Comparison of ENCODE assay signal across 10 cellular contexts in the genomic region with DNA sequence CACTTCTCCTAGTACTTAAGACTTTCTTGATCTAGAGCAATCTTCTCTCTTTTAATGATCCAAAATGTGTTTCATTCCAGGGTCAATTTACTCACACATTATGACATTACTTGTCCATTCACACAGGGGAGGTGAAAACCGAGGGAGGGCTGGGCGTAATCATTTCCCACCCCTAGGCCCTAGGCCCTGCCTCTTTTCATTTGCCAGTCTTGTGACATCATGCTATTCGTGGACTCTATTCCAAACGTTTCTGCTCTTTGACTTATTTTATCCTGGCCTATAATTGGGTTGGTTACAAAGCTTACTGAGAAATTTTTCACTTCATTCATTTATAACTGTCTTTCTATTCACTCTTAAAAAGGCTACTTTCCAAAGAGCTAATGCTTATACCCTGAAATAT. TPM values are rescaled to one million over a fixed set of nuclear protein-coding genes. Genes with fewer than 3 reads are reported as not detected.
DNase-seq lines count a peak whose midpoint lies in the region; ATAC-seq, FAIRE-seq and TF ChIP-seq lines count a peak whose summit lies in the region.
"Had no signal": no experiment of that assay in that cellular context is flagged by ENCODE, and none has a peak within 500 bp of the region (broad histone marks: within the 10 kb centered on the region; RNA-seq: fewer than 3 reads in every experiment).

No MANE protein-coding gene starts in this region.

- H3K4me1 ChIP-seq in K562 (replicated peaks in 1 of 2; ENCODE audit: control insufficient read depth in 2 of 2, insufficient read depth in 2 of 2, low read length in 2 of 2): peaks cover 20 to 25% of the 10 kb centered on the region in 2 experiments
- peaks cover 0 to 49% (median 40%) of the 10 kb centered on the region in 4 donors for H3K4me1 ChIP-seq in sigmoid colon

- peak overlapping the region; percentile 98 for H3K4me2 ChIP-seq in K562 (ENCODE audit: insufficient read depth, low read length)

- H3K9ac ChIP-seq in K562 (ENCODE audit: insufficient read depth in 1 of 2, low read depth in 2 of 2, low read length in 2 of 2): peak overlapping the region in 1 of 2 experiments; percentile 97; a peak in 3 of 4 replicates

- DNase-seq in NOMO-1 treated with DMSO at 0.1 percent for 48 hours (lab: John Stamatoyannopoulos, UW; ENCODE audit: unreplicated experiment) (peak; percentile 95), K562 (ENCODE audit: extremely low read depth in 1 of 4, low spot score in 3 of 4) (peak in 2 of 4 experiments; percentile 51 to 54), sigmoid colon (peak; percentile 24), G401 (ENCODE audit: low spot score) (no peak), NCI-H526 (lab: John Stamatoyannopoulos, UW) (no peak)
- DNase-seq: Right ventricle myocardium superior had no signal

- no peak for TF ChIP-seq RAD21 in K562 (CRISPR knock-in tag; conservative IDR thresholded peaks at IDR 0.05 in 1 of 2, IDR thresholded peaks at IDR 0.05 in 1 of 2)

- 15% methylated on average over 4 of the region's 4 CpGs for WGBS in K562 (ENCODE audit: insufficient coverage, low coverage, missing lambda C conversion rate)
- 28 to 44% methylated on average over 4 of the region's 4 CpGs for WGBS in sigmoid colon, 2 donors

- peaks cover 74% of the 10 kb centered on the region for H3K79me2 ChIP-seq in K562 (ENCODE audit: control insufficient read depth, insufficient read depth, low read length)

- FAIRE-seq in K562 (lab: Jason Lieb, UNC): peak; percentile 44
- FAIRE-seq: islet of Langerhans had no signal

- TF ChIP-seq EP300 in K562 (IDR thresholded peaks at IDR 0.05; ENCODE audit: low read length) (no peak), sigmoid colon (IDR thresholded peaks at IDR 0.05) (no peak)

- intact Hi-C loops in K562 (cut with micrococcal nuclease) (loop anchor here (10.0 kb wide), 1 partner anchor 131 kb away; no protein-coding TSS in a partner anchor), sigmoid colon (cut with DNase I) (no loop called here)

- no peaks in the 10 kb centered on the region for H4K20me1 ChIP-seq in K562 (replicated peaks; ENCODE audit: control insufficient read depth, insufficient read depth, low read length)

- in situ Hi-C loops in K562 (cut with MboI) (no loop called here), G401 (cut with HindIII; ENCODE audit: low sequenced_read_pairs) (no loop called here)

- peak overlapping the region; percentile 88 for H3K4me3 ChIP-seq in K562
- no peak overlapping the region for H3K4me3 ChIP-seq in sigmoid colon

- TF ChIP-seq CTCF in K562 (IDR thresholded peaks at IDR 0.05 in 2 of 3, conservative IDR thresholded peaks at IDR 0.05 in 1 of 3; ENCODE audit: insufficient read depth in 2 of 3, low read depth in 1 of 3, low read length in 3 of 3) (no peak), sigmoid colon (IDR thresholded peaks at IDR 0.05) (no peak)

- peak; percentile 19 for ATAC-seq in GM19328 (IDR thresholded peaks at IDR 0.05; ENCODE audit: unreplicated experiment)
- peak; percentile 68 for ATAC-seq in K562
- no peak for ATAC-seq in HG02759 (IDR thresholded peaks at IDR 0.05; ENCODE audit: unreplicated experiment)
- ATAC-seq in HG02938 (IDR thresholded peaks at IDR 0.05; ENCODE audit: unreplicated experiment): no peak

- H3K27me3 ChIP-seq in K562 (ENCODE audit: control insufficient read depth in 2 of 2, insufficient read depth in 2 of 2, low read length in 2 of 2) (no peaks in the 10 kb centered on the region), sigmoid colon (no peaks in the 10 kb centered on the region)

- CTCF ChIA-PET in K562 (lab: Yijun Ruan, JAX; ENCODE audit: low intra/inter-chr PET ratio): interaction anchor here (0.6 kb wide), 1 partner anchor 86 kb away, joined by 8 read pairs; no protein-coding TSS in a partner anchor

- peaks cover 6% of the 10 kb centered on the region for H3K9me1 ChIP-seq in K562 (ENCODE audit: control insufficient read depth, insufficient read depth, low read length)

- TF ChIP-seq POLR2A in K562 (conservative IDR thresholded peaks at IDR 0.05): no peak
- no peak for TF ChIP-seq POLR2A in sigmoid colon (IDR thresholded peaks at IDR 0.05)

- peaks cover 52% of the 10 kb centered on the region for H3K36me3 ChIP-seq in K562 (ENCODE audit: control insufficient read depth, insufficient read depth, low read length)
- peaks cover 0 to 36% (median 0%) of the 10 kb centered on the region in 4 donors for H3K36me3 ChIP-seq in sigmoid colon

- no TSS peak for BruUV-seq in K562 (replicated peaks; lab: Mats Ljungman, UMichigan)

- H3K27ac ChIP-seq in K562 (ENCODE audit: extremely low read depth, low read depth, low read length) (peak overlapping the region; percentile 98; the same call in 2 of the 3 replicates), sigmoid colon (no peak overlapping the region)

- H3K9me3 ChIP-seq in K562 (replicated peaks; ENCODE audit: control insufficient read depth, insufficient read depth, low read depth, low read length): no peaks in the 10 kb centered on the region
- no peaks in the 10 kb centered on the region for H3K9me3 ChIP-seq in sigmoid colon

- H2AFZ ChIP-seq in K562 (ENCODE audit: low read depth, low read length): no peak overlapping the region

- POLR2A ChIA-PET in K562 (lab: Yijun Ruan, JAX): interaction anchor here (2.3 kb wide), 1 partner anchor 55 kb away, joined by 6 read pairs; a partner anchor contains a TSS

TF ChIP-seq in K562, 482 proteins besides CTCF, POLR2A, EP300 and RAD21:
- TF ChIP-seq ATF1 (CRISPR knock-in tag; IDR thresholded peaks at IDR 0.05): no peak
- TF ChIP-seq ATF1 (tag; IDR thresholded peaks at IDR 0.05): peak; percentile 34; the same call in 1 of the 2 replicates
- TF ChIP-seq MYNN (IDR thresholded peaks at IDR 0.05): no peak
- TF ChIP-seq MYNN (CRISPR knock-in tag; IDR thresholded peaks at IDR 0.05): no peak

RNA-seq across cellular contexts. Expression of a gene that starts 2.4 kb away (rescaled TPM):
- total RNA-seq in K562 (2011; cell fraction: chromatin; rRNA removed; ENCODE audit: low replicate concordance): 36.9 and 67.4 TPM in 2 replicates
- 27.3 and 27.6 TPM in 2 replicates for total RNA-seq in K562 (2011; cell fraction: nucleolus; rRNA removed)
- total RNA-seq in K562 (2011; cell fraction: nucleoplasm; rRNA removed): 38.6 and 45.7 TPM in 2 replicates
- total RNA-seq in K562 (2014; rRNA removed): 17.3 and 20.9 TPM in 2 replicates
- total RNA-seq in K562 (2014; rRNA removed; fragmentation: Illumina TruSeq; extraction: Trizol): 32.5 and 35.7 TPM in 2 replicates
- total RNA-seq in K562 (2015; rRNA removed; fragmentation: Illumina TruSeq; extraction: Trizol): 29.6 and 30.8 TPM in 2 replicates
- total RNA-seq in K562 (2021): 38.2 and 42.7 TPM in 2 replicates
- polyA plus RNA-seq in K562 (2011; rRNA removed): 59.6 and 67.8 TPM in 2 replicates
- 38.6 and 51.2 TPM in 2 replicates for polyA plus RNA-seq in K562 (2011; cell fraction: cytosol; rRNA removed)
- polyA plus RNA-seq in K562 (2011; cell fraction: nucleus; rRNA removed): 32.6 and 35.4 TPM in 2 replicates
- 26.1 and 26.8 TPM in 2 replicates for polyA plus RNA-seq in K562 (2012)
- polyA plus RNA-seq in K562 (2014; fragmentation: Illumina TruSeq; extraction: Trizol): 48.6 and 52.8 TPM in 2 replicates
- polyA plus RNA-seq in K562 (2014; fragmentation: Nextera tagmentation; extraction: Ambion mirVana): 10 to 100 TPM; 10.9 to 11.6 TPM
- polyA plus RNA-seq in K562 (2014; rRNA removed): 29.9 and 32.2 TPM in 2 replicates
- 89.8 and 96.2 TPM in 2 replicates for polyA minus RNA-seq in K562 (2011; rRNA and poly(A)+ RNA removed)
- polyA minus RNA-seq in K562 (2011; cell fraction: cytosol; rRNA and poly(A)+ RNA removed): 29.1 and 35.7 TPM in 2 replicates
- 16.0 and 26.4 TPM in 2 replicates for polyA minus RNA-seq in K562 (2011; cell fraction: nucleus; rRNA and poly(A)+ RNA removed)
- total RNA-seq in sigmoid colon: 10 to 100 TPM; 14.3 to 25.2 (median 20.2) TPM
- 10 to 100 TPM; 21.6 to 33.8 (median 28.2) TPM for polyA plus RNA-seq in sigmoid colon
- 35.1 and 50.6 TPM in 2 replicates for total RNA-seq in G401 (2014; rRNA removed; shearing (Covaris generic))

RNA-seq across cellular contexts. Expression of a gene that starts 54.7 kb away (rescaled TPM):
- 22.6 and 29.0 TPM in 2 replicates for total RNA-seq in K562 (2011; cell fraction: chromatin; rRNA removed; ENCODE audit: low replicate concordance)
- total RNA-seq in K562 (2011; cell fraction: nucleolus; rRNA removed): 15.2 and 15.3 TPM in 2 replicates
- total RNA-seq in K562 (2011; cell fraction: nucleoplasm; rRNA removed): 17.5 and 19.2 TPM in 2 replicates
- 9.4 and 12.5 TPM in 2 replicates for total RNA-seq in K562 (2014; rRNA removed)
- total RNA-seq in K562 (2014; rRNA removed; fragmentation: Illumina TruSeq; extraction: Trizol): 14.9 and 15.0 TPM in 2 replicates
- 16.1 and 16.7 TPM in 2 replicates for total RNA-seq in K562 (2015; rRNA removed; fragmentation: Illumina TruSeq; extraction: Trizol)
- total RNA-seq in K562 (2021): 16.5 and 16.6 TPM in 2 replicates
- 33.4 and 33.7 TPM in 2 replicates for polyA plus RNA-seq in K562 (2011; rRNA removed)
- polyA plus RNA-seq in K562 (2011; cell fraction: cytosol; rRNA removed): 27.3 and 28.0 TPM in 2 replicates
- 13.0 and 15.9 TPM in 2 replicates for polyA plus RNA-seq in K562 (2011; cell fraction: nucleus; rRNA removed)
- polyA plus RNA-seq in K562 (2012): 15.6 and 16.1 TPM in 2 replicates
- polyA plus RNA-seq in K562 (2014; fragmentation: Illumina TruSeq; extraction: Trizol): 24.9 and 28.9 TPM in 2 replicates
- 1 to 10 TPM; 1.3 to 1.5 TPM for polyA plus RNA-seq in K562 (2014; fragmentation: Nextera tagmentation; extraction: Ambion mirVana)
- polyA plus RNA-seq in K562 (2014; rRNA removed): 18.3 and 21.6 TPM in 2 replicates
- polyA minus RNA-seq in K562 (2011; rRNA and poly(A)+ RNA removed): 22.4 and 29.5 TPM in 2 replicates
- polyA minus RNA-seq in K562 (2011; cell fraction: cytosol; rRNA and poly(A)+ RNA removed): 13.3 and 14.4 TPM in 2 replicates
- 4.0 and 8.6 TPM in 2 replicates for polyA minus RNA-seq in K562 (2011; cell fraction: nucleus; rRNA and poly(A)+ RNA removed)
- 10 to 100 TPM; 42.5 to 52.7 (median 44.3) TPM for total RNA-seq in sigmoid colon
- polyA plus RNA-seq in sigmoid colon: 10 to 100 TPM; 32.8 to 42.5 (median 34.8) TPM
- total RNA-seq in G401 (2014; rRNA removed; shearing (Covaris generic)): 55.1 and 58.0 TPM in 2 replicates

Comparison
In these comparisons a context has a peak if more than half of its experiments do, and no peak if none do; other contexts are left out.
1. ATAC-seq: peak in GM19328 (single experiment) and K562 (single experiment); none in HG02759 (single experiment) and HG02938 (single experiment).
2. DNase-seq: peak in NOMO-1 treated with DMSO at 0.1 percent for 48 hours (single experiment) and sigmoid colon (single experiment); none in G401 (single experiment) and NCI-H526 (0 of 2).